In genomic region chr15:85581495-85581894, GRCh38 we compare ENCODE assay signal across 9 cellular contexts.
DNase-seq lines count a peak whose midpoint lies in the region; ATAC-seq and TF ChIP-seq lines count a peak whose summit lies in the region.
"Had no signal": no experiment of that assay in that cellular context is flagged by ENCODE, and none has a peak within 500 bp of the region (broad histone marks: within the 10 kb centered on the region; RNA-seq: fewer than 3 reads in every experiment).

No MANE protein-coding gene starts in this region.

- H2AFZ ChIP-seq in SU-DHL-6 (ENCODE audit: low read depth, low read length, severe bottlenecking) = no peak overlapping the region

- H3K36me3 ChIP-seq in SU-DHL-6 (ENCODE audit: low read length) (peaks cover 35% of the 10 kb centered on the region; the same call in 1 of the 2 replicates), suprapubic skin (peaks cover 33% of the 10 kb centered on the region)

- no peaks in the 10 kb centered on the region for H3K9me3 Mint-ChIP-seq in activated naive CD8-positive, alpha-beta T cell (ENCODE audit: low read depth)

- no peak for TF ChIP-seq EP300 in suprapubic skin (IDR thresholded peaks at IDR 0.05)

- peaks cover 56% of the 10 kb centered on the region for H3K4me1 ChIP-seq in suprapubic skin

- peaks cover 65% of the 10 kb centered on the region for H3K79me2 ChIP-seq in SU-DHL-6 (ENCODE audit: insufficient read depth, low read length)

- peak overlapping the region; percentile 92 for H3K27ac Mint-ChIP-seq in activated naive CD8-positive, alpha-beta T cell

- H3K36me3 Mint-ChIP-seq in activated naive CD8-positive, alpha-beta T cell = peaks cover 8% of the 10 kb centered on the region

- TF ChIP-seq CTCF in SU-DHL-6 (IDR thresholded peaks at IDR 0.05; ENCODE audit: insufficient read depth, low read length, poor library complexity, severe bottlenecking) (no peak), suprapubic skin (IDR thresholded peaks at IDR 0.05) (no peak)

- DNase-seq in left colon = peak; percentile 67 to 78
- DNase-seq in suprapubic skin (ENCODE audit: low spot score in 2 of 2) = peak in 1 of 2 donors; percentile 83
- no peak for DNase-seq in NCI-H524 (lab: John Stamatoyannopoulos, UW)
- DNase-seq in NCI-H1417 (lab: John Stamatoyannopoulos, UW) = no peak
- DNase-seq in NCI-H510A (lab: John Stamatoyannopoulos, UW) = no peak
- DNase-seq: brain microvascular endothelial cell, NCI-H2171 treated with DMSO at 0.1 percent for 48 hours had no signal

- no peak for TF ChIP-seq POLR2A in suprapubic skin (IDR thresholded peaks at IDR 0.05)

- no peak overlapping the region for H3K9ac ChIP-seq in SU-DHL-6 (ENCODE audit: low read length)

- H3K4me1 Mint-ChIP-seq in activated naive CD8-positive, alpha-beta T cell (ENCODE audit: low read depth) = peaks cover 72% of the 10 kb centered on the region

- ATAC-seq in left colon = peak; percentile 24

- H3K9me3 ChIP-seq in SU-DHL-6 (ENCODE audit: insufficient read depth, low read length) (no peaks in the 10 kb centered on the region), suprapubic skin (no peaks in the 10 kb centered on the region)

- 71% methylated on average over 8 of the region's 8 CpGs for WGBS in suprapubic skin

- no peaks in the 10 kb centered on the region for H3K27me3 Mint-ChIP-seq in activated naive CD8-positive, alpha-beta T cell

- H3K4me3 ChIP-seq in SU-DHL-6 (ENCODE audit: insufficient read depth, low read length, poor library complexity, severe bottlenecking) (no peak overlapping the region), suprapubic skin (peak overlapping the region; percentile 45)

- H3K4me3 Mint-ChIP-seq in activated naive CD8-positive, alpha-beta T cell = peak overlapping the region; percentile 85

- H3K27ac ChIP-seq in SU-DHL-6 (ENCODE audit: low read depth, low read length) = peak overlapping the region; percentile 65
- H3K27ac ChIP-seq in suprapubic skin = peak overlapping the region; percentile 89
- H3K27ac ChIP-seq: brain microvascular endothelial cell had no signal

- intact Hi-C loops in left colon (cut with DNase I, micrococcal nuclease) = no loop called here

- peaks cover 18% of the 10 kb centered on the region for H3F3A ChIP-seq in SU-DHL-6 (ENCODE audit: insufficient read depth)

- peaks cover 3% of the 10 kb centered on the region; the same call in 1 of the 2 replicates for H4K20me1 ChIP-seq in SU-DHL-6 (ENCODE audit: low read depth, low read length)

- H3K9me2 ChIP-seq in SU-DHL-6 (replicated peaks; ENCODE audit: insufficient read depth, low read length) = no peaks in the 10 kb centered on the region

- H3K4me2 ChIP-seq in SU-DHL-6 (ENCODE audit: low read depth, low read length, poor library complexity, severe bottlenecking) = peak overlapping the region; percentile 56

- H3K27me3 ChIP-seq in SU-DHL-6 (ENCODE audit: low read length) (no peaks in the 10 kb centered on the region), suprapubic skin (no peaks in the 10 kb centered on the region)
- H3K27me3 ChIP-seq: brain microvascular endothelial cell had no signal

Comparison
In these comparisons a context has a peak if more than half of its experiments do, and no peak if none do; other contexts are left out.
1. DNase-seq: peak in left colon (2 of 2); none in NCI-H524 (0 of 2), NCI-H1417 (0 of 3) and NCI-H510A (single experiment).